Comparison of ENCODE assay signal across 8 cellular contexts in the genomic region with DNA sequence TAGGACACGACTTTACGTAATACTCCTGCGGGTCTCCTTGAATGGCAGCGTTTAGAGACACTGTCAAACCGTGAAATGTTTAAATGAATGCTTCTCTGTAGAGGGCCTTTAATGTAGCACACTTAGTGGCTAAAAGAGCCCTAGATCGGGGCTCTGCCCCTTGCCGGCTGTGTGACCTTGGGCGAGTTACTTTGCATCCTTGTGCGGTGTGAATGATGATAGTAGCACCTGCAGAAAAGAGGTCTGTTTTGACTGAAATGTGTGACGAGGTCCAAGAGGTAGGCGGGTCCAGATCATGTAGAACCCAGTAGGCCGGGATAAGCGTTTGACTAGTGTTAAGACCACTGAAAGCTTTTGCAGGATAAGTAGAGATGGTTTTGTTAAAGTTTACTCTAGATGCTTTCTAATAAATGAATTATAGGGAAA. TPM values are rescaled to one million over a fixed set of nuclear protein-coding genes. Genes with fewer than 3 reads are reported as not detected.
DNase-seq lines count a peak whose midpoint lies in the region; ATAC-seq, FAIRE-seq and TF ChIP-seq lines count a peak whose summit lies in the region.

No MANE protein-coding gene starts in this region.

- H3K4me3 ChIP-seq in KMS-11 (IDR thresholded peaks at IDR 0.05; ENCODE audit: insufficient read depth, low read depth, low read length) (no peak overlapping the region), GM12878 (peak overlapping the region; percentile 80), tibial artery (peak overlapping the region; percentile 91 to 92)

- ATAC-seq in GM21717 (IDR thresholded peaks at IDR 0.05; ENCODE audit: unreplicated experiment) (peak; percentile 36), GM12878 (peak; percentile 49)

- intact Hi-C loops in GM12878 (cut with micrococcal nuclease; ENCODE audit: unreplicated experiment): loop anchor here (1.0 to 10.0 kb wide), 3 partner anchors 44 to 590 kb away; a partner anchor contains a TSS
- intact Hi-C loops in tibial artery (cut with DNase I; ENCODE audit: low total_unique reads): loop anchor here (2.0 kb wide), 1 partner anchor 42 kb away; no protein-coding TSS in a partner anchor

- no peak for TF ChIP-seq EP300 in GM12878 (IDR thresholded peaks at IDR 0.05; ENCODE audit: borderline replicate concordance in 1 of 2, control insufficient read depth in 1 of 2, low read depth in 2 of 2, low read length in 2 of 2)

- no peak for FAIRE-seq in GM12878 (lab: Jason Lieb, UNC)

- H2AFZ ChIP-seq in KMS-11 (ENCODE audit: low read depth) (peak overlapping the region; percentile 62; the same call in 1 of the 2 replicates), GM12878 (ENCODE audit: control insufficient read depth, low read depth, low read length) (peak overlapping the region; percentile 74)

- TF ChIP-seq RAD21 in GM12878 (IDR thresholded peaks at IDR 0.05; ENCODE audit: insufficient read depth, low read depth, low read length): no peak

- peaks cover 43% of the 10 kb centered on the region for H3K79me2 ChIP-seq in KMS-11 (ENCODE audit: insufficient read depth, low read depth)
- H3K79me2 ChIP-seq in GM12878 (ENCODE audit: control insufficient read depth, insufficient read depth, low read length): peaks cover 59% of the 10 kb centered on the region

- H3K9ac ChIP-seq in KMS-11 (peak overlapping the region; percentile 91; the same call in 1 of the 2 replicates), GM12878 (ENCODE audit: control insufficient read depth, insufficient read depth, low read length) (peak overlapping the region; percentile 99)

- CTCF ChIA-PET in GM12878 (lab: Yijun Ruan, JAX): no interaction called here

- under 1% methylated on average over 13 of the region's 13 CpGs for WGBS in GM12878 (ENCODE audit: insufficient coverage, insufficient replicate concordance, low lambda C conversion rate, missing lambda C conversion rate)

- H3K9me3 ChIP-seq in GM12878 (replicated peaks; ENCODE audit: control insufficient read depth, insufficient read depth, low read length) (no peaks in the 10 kb centered on the region), tibial artery (no peaks in the 10 kb centered on the region)

- BruUV-seq in GM12878 (replicated peaks; lab: Mats Ljungman, UMichigan): no TSS peak

- RAD21 ChIA-PET in GM12878 (lab: Charles Lee; ENCODE audit: unreplicated experiment): interaction anchor here (1.8 kb wide), 1 partner anchor 46 kb away, joined by 12 read pairs; no protein-coding TSS in a partner anchor

- no peaks in the 10 kb centered on the region for H3K36me3 ChIP-seq in KMS-11 (ENCODE audit: insufficient read depth)
- H3K36me3 ChIP-seq in GM12878 (ENCODE audit: control insufficient read depth in 2 of 2, insufficient read depth in 2 of 2, low read length in 1 of 2): peaks cover 0 to 20% of the 10 kb centered on the region in 2 experiments; a peak in 1 of 4 replicates
- peaks cover 8 to 17% (median 10%) of the 10 kb centered on the region in 3 donors for H3K36me3 ChIP-seq in tibial artery

- peak overlapping the region; percentile 88 for H3K27ac ChIP-seq in KMS-11
- H3K27ac ChIP-seq in GM12878 (ENCODE audit: control insufficient read depth, insufficient read depth): peak overlapping the region; percentile 95
- peak overlapping the region; percentile 89 to 95 for H3K27ac ChIP-seq in tibial artery

- peak; percentile 62 for DNase-seq in DMS53 (lab: John Stamatoyannopoulos, UW)
- no peak for DNase-seq in DMS53 treated with DMSO at 0.1 percent for 48 hours (lab: John Stamatoyannopoulos, UW; ENCODE audit: unreplicated experiment)
- DNase-seq in GM12878 (ENCODE audit: low read depth, low spot score): no peak
- peak; percentile 61 for DNase-seq in left kidney (ENCODE audit: low read depth, low spot score)
- no peak for DNase-seq in tibial artery
- DNase-seq in KG1 (lab: John Stamatoyannopoulos, UW): no peak

- TF ChIP-seq CTCF in KMS-11 (conservative IDR thresholded peaks at IDR 0.05; ENCODE audit: low read depth, low read length): no peak
- TF ChIP-seq CTCF in GM12878 (IDR thresholded peaks at IDR 0.05 in 2 of 3, conservative IDR thresholded peaks at IDR 0.05 in 1 of 3; ENCODE audit: control insufficient read depth in 2 of 3, extremely low read depth in 1 of 3, insufficient read depth in 1 of 3, low read depth in 3 of 3, low read length in 3 of 3): no peak
- no peak for TF ChIP-seq CTCF in tibial artery (IDR thresholded peaks at IDR 0.05)

- H3K27me3 ChIP-seq in KMS-11 (ENCODE audit: insufficient read depth, low read depth): no peaks in the 10 kb centered on the region
- no peaks in the 10 kb centered on the region for H3K27me3 ChIP-seq in GM12878 (replicated peaks in 1 of 2; ENCODE audit: control insufficient read depth in 2 of 2, insufficient read depth in 2 of 2, low read length in 1 of 2)
- H3K27me3 ChIP-seq in tibial artery: no peaks in the 10 kb centered on the region

- H3K4me2 ChIP-seq in KMS-11 (peak overlapping the region; percentile 64), GM12878 (ENCODE audit: control insufficient read depth, insufficient read depth) (peak overlapping the region; percentile 89)

- no peak for TF ChIP-seq POLR2A in GM12878 (IDR thresholded peaks at IDR 0.05; ENCODE audit: low read depth, low read length)

- H3K4me1 ChIP-seq in KMS-11 (ENCODE audit: low read depth, poor library complexity, severe bottlenecking): peaks cover 21% of the 10 kb centered on the region
- H3K4me1 ChIP-seq in GM12878 (ENCODE audit: control insufficient read depth, insufficient read depth, low read length): no peaks in the 10 kb centered on the region; the same call in 1 of the 2 replicates
- H3K4me1 ChIP-seq in tibial artery: peaks cover 0 to 37% (median 27%) of the 10 kb centered on the region in 4 donors

- in situ Hi-C loops in GM12878 (cut with MboI): no loop called here

- POLR2A ChIA-PET in GM12878 (lab: Charles Lee): interaction anchor here (0.9 to 1.9 kb wide), 3 partner anchors 16 to 123 kb away, joined by 3 to 7 read pairs (median 5); a partner anchor contains a TSS

- H4K20me1 ChIP-seq in KMS-11 (ENCODE audit: insufficient read depth) (no peaks in the 10 kb centered on the region), GM12878 (ENCODE audit: control insufficient read depth, insufficient read depth) (0 out of 2 replicates have a peak, but pooled peaks cover 3% of the 10 kb centered on the region)

- SMC1A ChIA-PET in GM12878 (lab: Charles Lee; ENCODE audit: uncharacterized antibody, unreplicated experiment): interaction anchor here (1.1 to 4.9 kb wide), 3 partner anchors 9 to 46 kb away, joined by 3 to 74 read pairs (median 3); a partner anchor contains a TSS

RNA-seq across cellular contexts. Expression of a gene that starts 0.9 kb away (rescaled TPM):
- 97.7 and 110 TPM in 2 replicates for total RNA-seq in GM12878 (2013; cell fraction: nucleolus; rRNA removed)
- 27.8 and 30.8 TPM in 2 replicates for total RNA-seq in GM12878 (2014; rRNA removed)
- 29.2 and 30.8 TPM in 2 replicates for total RNA-seq in GM12878 (2014; rRNA removed; fragmentation: Illumina TruSeq; extraction: Trizol)
- total RNA-seq in GM12878 (2021): 34.9 and 38.7 TPM in 2 replicates
- 6.8 TPM for polyA plus RNA-seq in GM12878 (2011; ENCODE audit: low read depth)
- 23.3 and 28.3 TPM in 2 replicates for polyA plus RNA-seq in GM12878 (2011; rRNA removed)
- 10.9 and 13.4 TPM in 2 replicates for polyA plus RNA-seq in GM12878 (2011; cell fraction: cytosol; rRNA removed)
- 28.1 and 30.9 TPM in 2 replicates for polyA plus RNA-seq in GM12878 (2011; cell fraction: nucleus; rRNA removed)
- polyA plus RNA-seq in GM12878 (2012): 8.1 and 13.2 TPM in 2 replicates
- polyA plus RNA-seq in GM12878 (2014; fragmentation: Illumina TruSeq; extraction: Trizol): 28.8 and 36.1 TPM in 2 replicates
- polyA plus RNA-seq in GM12878 (2014; fragmentation: Nextera tagmentation; extraction: Ambion mirVana): 10 to 100 TPM in 1 of 2 experiments, 1 to 10 TPM in 1; 7.3 to 12.4 TPM
- 23.2 and 25.9 TPM in 2 replicates for polyA plus RNA-seq in GM12878 (2014; rRNA removed)
- 10 to 100 TPM; 30.0 to 32.1 TPM for polyA plus RNA-seq in GM12878 (2016; fragmentation: Nextera tagmentation; extraction: Ambion mirVana)
- polyA minus RNA-seq in GM12878 (2011; rRNA and poly(A)+ RNA removed): 20.8 and 33.4 TPM in 2 replicates
- 12.6 and 12.7 TPM in 2 replicates for polyA minus RNA-seq in GM12878 (2011; cell fraction: cytosol; rRNA and poly(A)+ RNA removed)
- polyA minus RNA-seq in GM12878 (2011; cell fraction: nucleus; rRNA and poly(A)+ RNA removed): 35.5 and 66.6 TPM in 2 replicates

RNA-seq across cellular contexts. Expression of a gene that starts 43.5 kb away (rescaled TPM):
- 53.1 and 63.8 TPM in 2 replicates for total RNA-seq in GM12878 (2013; cell fraction: nucleolus; rRNA removed)
- 15.1 and 22.1 TPM in 2 replicates for total RNA-seq in GM12878 (2014; rRNA removed)
- total RNA-seq in GM12878 (2014; rRNA removed; fragmentation: Illumina TruSeq; extraction: Trizol): 22.5 and 23.6 TPM in 2 replicates
- total RNA-seq in GM12878 (2021): 15.2 and 19.1 TPM in 2 replicates
- polyA plus RNA-seq in GM12878 (2011; ENCODE audit: low read depth): 12.3 TPM
- 32.3 and 58.3 TPM in 2 replicates for polyA plus RNA-seq in GM12878 (2011; rRNA removed)
- polyA plus RNA-seq in GM12878 (2011; cell fraction: cytosol; rRNA removed): 10.6 and 15.4 TPM in 2 replicates
- 11.7 and 12.5 TPM in 2 replicates for polyA plus RNA-seq in GM12878 (2011; cell fraction: nucleus; rRNA removed)
- polyA plus RNA-seq in GM12878 (2012): 14.5 and 18.4 TPM in 2 replicates
- 26.2 and 33.2 TPM in 2 replicates for polyA plus RNA-seq in GM12878 (2014; fragmentation: Illumina TruSeq; extraction: Trizol)
- polyA plus RNA-seq in GM12878 (2014; fragmentation: Nextera tagmentation; extraction: Ambion mirVana): 10 to 100 TPM; 31.3 to 31.5 TPM
- 15.9 and 19.2 TPM in 2 replicates for polyA plus RNA-seq in GM12878 (2014; rRNA removed)
- 10 to 100 TPM; 27.4 to 30.4 TPM for polyA plus RNA-seq in GM12878 (2016; fragmentation: Nextera tagmentation; extraction: Ambion mirVana)
- 16.4 and 109 TPM in 2 replicates for polyA minus RNA-seq in GM12878 (2011; rRNA and poly(A)+ RNA removed)
- polyA minus RNA-seq in GM12878 (2011; cell fraction: cytosol; rRNA and poly(A)+ RNA removed): 6.9 and 7.2 TPM in 2 replicates
- 6.8 and 10.5 TPM in 2 replicates for polyA minus RNA-seq in GM12878 (2011; cell fraction: nucleus; rRNA and poly(A)+ RNA removed)

RNA-seq across cellular contexts. Expression of a gene that starts 43.7 kb away (rescaled TPM):
- 793 and 868 TPM in 2 replicates for total RNA-seq in GM12878 (2013; cell fraction: nucleolus; rRNA removed)
- total RNA-seq in GM12878 (2014; rRNA removed) (191 and 254 TPM in 2 replicates), GM12878 (2014; rRNA removed; fragmentation: Illumina TruSeq; extraction: Trizol) (301 and 314 TPM in 2 replicates), GM12878 (2021) (180 and 206 TPM in 2 replicates)
- polyA plus RNA-seq in GM12878 (2011; ENCODE audit: low read depth): 109 TPM
- polyA plus RNA-seq in GM12878 (2011; rRNA removed) (224 and 373 TPM in 2 replicates), GM12878 (2014; fragmentation: Illumina TruSeq; extraction: Trizol) (270 and 380 TPM in 2 replicates), GM12878 (2014; fragmentation: Nextera tagmentation; extraction: Ambion mirVana) (100 to 1,000 TPM; 112 to 181 TPM), GM12878 (2014; rRNA removed) (179 and 220 TPM in 2 replicates), GM12878 (2016; fragmentation: Nextera tagmentation; extraction: Ambion mirVana) (100 to 1,000 TPM; 101 to 110 TPM)
- 52.9 and 55.8 TPM in 2 replicates for polyA plus RNA-seq in GM12878 (2011; cell fraction: cytosol; rRNA removed)
- polyA plus RNA-seq in GM12878 (2011; cell fraction: nucleus; rRNA removed): 359 and 420 TPM in 2 replicates
- polyA plus RNA-seq in GM12878 (2012): 132 and 157 TPM in 2 replicates
- 91.2 and 125 TPM in 2 replicates for polyA minus RNA-seq in GM12878 (2011; rRNA and poly(A)+ RNA removed)
- polyA minus RNA-seq in GM12878 (2011; cell fraction: cytosol; rRNA and poly(A)+ RNA removed): 60.7 and 72.5 TPM in 2 replicates
- polyA minus RNA-seq in GM12878 (2011; cell fraction: nucleus; rRNA and poly(A)+ RNA removed): 233 and 316 TPM in 2 replicates

Comparison
In these comparisons a context has a peak if more than half of its experiments do, and no peak if none do; other contexts are left out.
1. DNase-seq: peak in DMS53 (single experiment) and left kidney (single experiment); none in DMS53 treated with DMSO at 0.1 percent for 48 hours (single experiment), GM12878 (single experiment), tibial artery (0 of 2) and KG1 (single experiment).
2. Peak in every context shown above with its lines, with median percentiles within 50 percentile points of each other: H3K27ac ChIP-seq.